In genomic region chr22:25019427-25020184, GRCh38 we compare ENCODE assay signal across 1 cellular context.
TF ChIP-seq lines count a peak whose summit lies in the region.

No MANE protein-coding gene starts in this region.

TF ChIP-seq in HCT116, 20 proteins besides CTCF, POLR2A, EP300 and RAD21 (continued from another document):
- no peak for TF ChIP-seq MAX (IDR thresholded peaks at IDR 0.05)
- TF ChIP-seq EGR1 (IDR thresholded peaks at IDR 0.05; ENCODE audit: low read depth), result no peak
- TF ChIP-seq POLR2AphosphoS5 (IDR thresholded peaks at IDR 0.05; ENCODE audit: low read depth, low read length), result no peak
- TF ChIP-seq SIN3A (IDR thresholded peaks at IDR 0.05; ENCODE audit: low read depth), result no peak
- TF ChIP-seq ZFX (IDR thresholded peaks at IDR 0.05), result no peak
